Comparison of ENCODE assay signal across 12 cellular contexts in genomic region chr17:41350381-41350878, GRCh38. TPM values are rescaled to one million over a fixed set of nuclear protein-coding genes. Genes with fewer than 3 reads are reported as not detected.
"Had no signal": no experiment of that assay in that cellular context is flagged by ENCODE, and none has a peak within 500 bp of the region (broad histone marks: within the 10 kb centered on the region; RNA-seq: fewer than 3 reads in every experiment).

KRT33A (minus strand) TSS chr17:41350828; CDS start chr17:41350767, 61 bp downstream.

RNA-seq across cellular contexts. Expression of gene KRT33A, which starts in this region (rescaled TPM):
- total RNA-seq: stomach, subcutaneous adipose tissue, temporal lobe, thoracic aorta, thyroid gland, tibial nerve, transverse colon, upper lobe of left lung, upper lobe of right lung, ureter, urinary bladder, uterus had no signal
- polyA plus RNA-seq: urinary bladder had no signal
